Comparison of ENCODE assay signal across 8 cellular contexts in the genomic region with DNA sequence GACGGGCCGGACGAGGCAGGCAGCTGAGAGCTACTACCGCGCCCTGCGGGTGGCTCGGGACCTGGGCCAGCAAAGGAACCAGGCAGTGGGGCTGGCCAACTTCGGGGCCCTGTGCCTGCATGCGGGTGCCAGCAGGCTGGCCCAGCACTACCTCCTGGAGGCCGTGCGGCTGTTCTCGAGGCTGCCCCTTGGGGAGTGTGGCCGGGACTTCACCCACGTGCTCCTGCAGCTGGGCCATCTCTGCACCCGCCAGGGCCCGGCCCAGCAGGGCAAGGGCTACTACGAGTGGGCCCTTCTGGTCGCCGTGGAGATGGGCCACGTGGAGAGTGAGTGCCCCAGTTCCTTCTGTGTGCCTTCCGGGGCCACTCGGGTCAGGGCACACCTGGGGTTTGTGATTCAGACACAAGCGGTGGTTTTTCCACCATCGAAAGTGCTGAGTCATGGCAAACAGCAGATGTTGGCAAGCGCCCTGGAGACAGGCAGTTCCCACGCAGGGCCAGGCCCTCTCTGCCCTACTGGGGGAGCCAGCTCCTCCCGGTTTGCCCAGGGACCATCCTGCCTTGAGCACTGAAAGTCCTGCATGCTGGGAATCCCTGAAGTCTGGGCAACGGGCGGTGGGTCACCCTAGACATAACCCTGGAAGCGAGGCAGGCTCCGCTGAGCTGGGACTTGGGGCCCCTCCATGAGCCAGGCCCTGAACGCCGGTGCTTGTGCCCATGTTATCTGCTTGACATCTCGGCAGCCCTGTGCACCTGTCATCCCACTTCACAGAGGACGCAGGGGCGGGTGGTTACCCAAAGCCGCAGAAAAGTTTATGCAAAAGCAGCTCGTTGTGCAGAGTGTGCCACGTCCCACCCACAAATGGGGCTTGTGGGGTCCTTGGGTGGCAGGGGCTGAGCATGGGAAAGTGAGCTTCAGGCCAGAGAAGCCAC. TPM values are rescaled to one million over a fixed set of nuclear protein-coding genes. Genes with fewer than 3 reads are reported as not detected.
A peak's percentile ranks its signal among the peaks of the same experiment; 100 is the strongest.
DNase-seq lines count a peak whose midpoint lies in the region; FAIRE-seq and TF ChIP-seq lines count a peak whose summit lies in the region.

No MANE protein-coding gene starts in this region.

- no TSS peak for BruUV-seq in endothelial cell of umbilical vein (replicated peaks; lab: Mats Ljungman, UMichigan)

- H3K4me2 ChIP-seq in endothelial cell of umbilical vein (ENCODE audit: insufficient read depth, low read length) = no peak overlapping the region
- no peak overlapping the region for H3K4me2 ChIP-seq in osteoblast (ENCODE audit: insufficient read depth, low read length)

- intact Hi-C loops in endothelial cell of umbilical vein (cut with micrococcal nuclease) = no loop called here

- H4K20me1 ChIP-seq in endothelial cell of umbilical vein (replicated peaks; ENCODE audit: control insufficient read depth, extremely low read depth, insufficient read depth, low read length) (no peaks in the 10 kb centered on the region), osteoblast (ENCODE audit: insufficient read depth, low read length) (no peaks in the 10 kb centered on the region)

- dilution Hi-C loops in endothelial cell of umbilical vein (cut with MboI; ENCODE audit: extremely low pct_ligation_motif_present, low sequenced_read_pairs) = no loop called here

- H2AFZ ChIP-seq in endothelial cell of umbilical vein (ENCODE audit: low read depth, low read length) (no peak overlapping the region), osteoblast (ENCODE audit: low read length) (no peak overlapping the region)

- TF ChIP-seq POLR2A in endothelial cell of umbilical vein (IDR thresholded peaks at IDR 0.05; ENCODE audit: low read depth, low read length) = no peak

- no peaks in the 10 kb centered on the region for H3K4me1 ChIP-seq in HEK293 (ENCODE audit: control insufficient read depth, insufficient read depth, low read length)
- peaks cover 6% of the 10 kb centered on the region for H3K4me1 ChIP-seq in endothelial cell of umbilical vein (ENCODE audit: control insufficient read depth, extremely low read depth, insufficient read depth, low read length)
- H3K4me1 ChIP-seq in osteoblast (ENCODE audit: insufficient read depth, low read length) = peaks cover 11% of the 10 kb centered on the region
- peaks cover 74% of the 10 kb centered on the region for H3K4me1 ChIP-seq in thymus (ENCODE audit: control insufficient read depth, insufficient read depth, low read length)

- CTCF ChIA-PET in HEK293 (lab: Yijun Ruan, JAX) (interaction anchor here (0.6 to 1.1 kb wide), 2 partner anchors 18 to 39 kb away, joined by 3 to 5 read pairs; no protein-coding TSS in a partner anchor), endothelial cell of umbilical vein (lab: Charles Lee) (interaction anchor here (1.0 to 3.2 kb wide), 4 partner anchors 14 to 181 kb away, joined by 3 to 25 read pairs (median 8); no protein-coding TSS in a partner anchor)

- no peaks in the 10 kb centered on the region for H3K27me3 ChIP-seq in endothelial cell of umbilical vein (ENCODE audit: control insufficient read depth in 2 of 2, insufficient read depth in 2 of 2, low read length in 2 of 2)
- no peaks in the 10 kb centered on the region for H3K27me3 ChIP-seq in osteoblast (ENCODE audit: insufficient read depth, low read length)
- H3K27me3 ChIP-seq in thymus (ENCODE audit: control insufficient read depth, insufficient read depth) = no peaks in the 10 kb centered on the region
- no peaks in the 10 kb centered on the region for H3K27me3 ChIP-seq in H7 (ENCODE audit: control insufficient read depth, insufficient read depth, low read length)

- TF ChIP-seq CTCF in GM10266 (IDR thresholded peaks at IDR 0.05; ENCODE audit: control insufficient read depth, insufficient read depth, low read depth, missing control alignments) (no peak), HEK293 (tag by site-specific recombination; IDR thresholded peaks at IDR 0.05) (no peak), endothelial cell of umbilical vein (IDR thresholded peaks at IDR 0.05; ENCODE audit: extremely low read depth in 1 of 2, insufficient read depth in 1 of 2, low read depth in 1 of 2, low read length in 2 of 2) (no peak), osteoblast (IDR thresholded peaks at IDR 0.05; ENCODE audit: extremely low read depth, low read depth, low read length) (no peak)

- H3K9me1 ChIP-seq in endothelial cell of umbilical vein (replicated peaks; ENCODE audit: control insufficient read depth, extremely low read depth, insufficient read depth, low read length) = no peaks in the 10 kb centered on the region

- H3K4me3 ChIP-seq in HEK293 (ENCODE audit: low read depth, low read length) (no peak overlapping the region), endothelial cell of umbilical vein (replicated peaks in 1 of 3; ENCODE audit: insufficient read depth in 1 of 3, low read depth in 1 of 3, low read length in 3 of 3) (no peak overlapping the region), osteoblast (ENCODE audit: insufficient read depth, low read length) (no peak overlapping the region), thymus (ENCODE audit: low read length) (peak overlapping the region; percentile 57), H7 (ENCODE audit: insufficient read depth, low read depth, low read length) (no peak overlapping the region)

- H3K9ac ChIP-seq in endothelial cell of umbilical vein (replicated peaks; ENCODE audit: extremely low read depth, insufficient read depth, low read length) = no peak overlapping the region

- H3K79me2 ChIP-seq in endothelial cell of umbilical vein (ENCODE audit: control insufficient read depth, insufficient read depth, low read length) = peaks cover 7% of the 10 kb centered on the region
- H3K79me2 ChIP-seq in osteoblast (ENCODE audit: insufficient read depth, low read length) = no peaks in the 10 kb centered on the region

- 20% methylated on average over 39 of the region's 39 CpGs for WGBS in thymus

- POLR2A ChIA-PET in HEK293 (lab: Yijun Ruan, JAX) (no interaction called here), endothelial cell of umbilical vein (lab: Charles Lee) (no interaction called here)

- H3K36me3 ChIP-seq in HEK293 (ENCODE audit: control insufficient read depth in 2 of 2, insufficient read depth in 1 of 2, low read length in 2 of 2) = peaks cover 0 to 9% of the 10 kb centered on the region in 2 experiments; a peak in 1 of 3 replicates
- peaks cover 26 to 78% of the 10 kb centered on the region in 2 experiments for H3K36me3 ChIP-seq in endothelial cell of umbilical vein (ENCODE audit: control insufficient read depth in 2 of 2, extremely low read depth in 1 of 2, insufficient read depth in 2 of 2, low read length in 2 of 2)
- peaks cover 19% of the 10 kb centered on the region for H3K36me3 ChIP-seq in osteoblast (ENCODE audit: insufficient read depth, low read length)
- peaks cover 65% of the 10 kb centered on the region for H3K36me3 ChIP-seq in thymus (ENCODE audit: control insufficient read depth, insufficient read depth)
- no peaks in the 10 kb centered on the region for H3K36me3 ChIP-seq in H7 (replicated peaks; ENCODE audit: control insufficient read depth, insufficient read depth, low read length)

- peak; percentile 73 for FAIRE-seq in endothelial cell of umbilical vein (lab: Jason Lieb, UNC)

- no peak overlapping the region for H3K27ac ChIP-seq in HEK293 (ENCODE audit: extremely low read depth, low read depth, low read length)
- H3K27ac ChIP-seq in endothelial cell of umbilical vein (ENCODE audit: insufficient read depth, low read depth, low read length) = peak overlapping the region; percentile 50
- peak overlapping the region; percentile 45 for H3K27ac ChIP-seq in osteoblast (ENCODE audit: low read depth, low read length)
- peak overlapping the region; percentile 95 for H3K27ac ChIP-seq in thymus (ENCODE audit: low read depth)

- DNase-seq in GM10266 (ENCODE audit: extremely low spot score) = peak; percentile 71
- DNase-seq in NCI-H1092 treated with DMSO at 0.1 percent for 48 hours (lab: John Stamatoyannopoulos, UW) = peak; percentile 72
- DNase-seq in activated CD8-positive, alpha-beta memory T cell treated with anti-CD3 and anti-CD28 coated beads for 24 hours = peak; percentile 87
- DNase-seq in endothelial cell of umbilical vein (ENCODE audit: low read depth, low spot score) = peak; percentile 88
- DNase-seq in osteoblast (ENCODE audit: insufficient read length, low spot score, missing footprints) = peak; percentile 97
- DNase-seq in H7 = no peak

- H3K9me3 ChIP-seq in HEK293 (ENCODE audit: control insufficient read depth, insufficient read depth, low read depth, low read length) (no peaks in the 10 kb centered on the region), endothelial cell of umbilical vein (replicated peaks; ENCODE audit: control insufficient read depth, insufficient read depth, low read length) (no peaks in the 10 kb centered on the region), osteoblast (ENCODE audit: low read depth, low read length) (no peaks in the 10 kb centered on the region), thymus (ENCODE audit: control insufficient read depth) (peaks cover 7% of the 10 kb centered on the region)

TF ChIP-seq in HEK293, 187 proteins besides CTCF, POLR2A, EP300 and RAD21 (continues in another document):
- TF ChIP-seq ZNF596 (tag by site-specific recombination; IDR thresholded peaks at IDR 0.05) = no peak

RNA-seq across cellular contexts. Expression of gene SH3TC1, which starts 29.5 kb away (rescaled TPM):
- total RNA-seq in endothelial cell of umbilical vein (174 and 192 TPM in 2 replicates), osteoblast (3.5 and 3.6 TPM in 2 replicates)
- polyA plus RNA-seq in endothelial cell of umbilical vein (96.5 and 115 TPM in 2 replicates), thymus (114 TPM)
- 35.0 and 58.8 TPM in 2 replicates for polyA plus RNA-seq in endothelial cell of umbilical vein (2011; cell fraction: cytosol; rRNA removed)
- 289 and 386 TPM in 2 replicates for polyA plus RNA-seq in endothelial cell of umbilical vein (2011; cell fraction: nucleus; rRNA removed)
- 43.1 and 46.6 TPM in 2 replicates for polyA plus RNA-seq in endothelial cell of umbilical vein (2012)
- polyA minus RNA-seq in endothelial cell of umbilical vein = 115 and 144 TPM in 2 replicates
- polyA minus RNA-seq in endothelial cell of umbilical vein (2011; cell fraction: cytosol; rRNA and poly(A)+ RNA removed) = 9.3 TPM
- polyA minus RNA-seq in endothelial cell of umbilical vein (2011; cell fraction: nucleus; rRNA and poly(A)+ RNA removed) = 189 and 297 TPM in 2 replicates
- 0.59 and 2.2 TPM in 2 replicates for total RNA-seq in H7 (2014; rRNA removed; shearing (Covaris generic))

RNA-seq across cellular contexts. Expression of gene HTRA3, which starts 41.0 kb away (rescaled TPM):
- total RNA-seq in endothelial cell of umbilical vein = 8.2 and 12.0 TPM in 2 replicates
- polyA plus RNA-seq in endothelial cell of umbilical vein = 9.0 and 10.6 TPM in 2 replicates
- 9.9 TPM in 2 replicates for polyA plus RNA-seq in endothelial cell of umbilical vein (2011; cell fraction: cytosol; rRNA removed)
- 3.4 and 4.2 TPM in 2 replicates for polyA plus RNA-seq in endothelial cell of umbilical vein (2011; cell fraction: nucleus; rRNA removed)
- polyA plus RNA-seq in endothelial cell of umbilical vein (2012) = 13.5 and 22.2 TPM in 2 replicates
- polyA minus RNA-seq in endothelial cell of umbilical vein = 3.3 and 4.1 TPM in 2 replicates
- 0.41 TPM for polyA minus RNA-seq in endothelial cell of umbilical vein (2011; cell fraction: cytosol; rRNA and poly(A)+ RNA removed)
- polyA minus RNA-seq in endothelial cell of umbilical vein (2011; cell fraction: nucleus; rRNA and poly(A)+ RNA removed) = 1.5 and 1.6 TPM in 2 replicates
- total RNA-seq in osteoblast = 4.0 and 11.5 TPM in 2 replicates
- polyA plus RNA-seq in thymus = 2.1 TPM
- total RNA-seq in H7 (2014; rRNA removed; shearing (Covaris generic)) = 3.8 and 4.6 TPM in 2 replicates

Comparison
In these comparisons a context has a peak if more than half of its experiments do, and no peak if none do; other contexts are left out.
1. RNA of gene SH3TC1, which starts 29.5 kb away (total RNA-seq): 174 to 192 TPM in endothelial cell of umbilical vein; 3.5 to 3.6 TPM in osteoblast and 0.59 to 2.2 TPM in H7; every median in the first group is over 10 times any median in the second.